21 cellular contexts compared by ENCODE assay signal in genomic region chr22:44387486-44387885, GRCh38.
A peak's percentile ranks its signal among the peaks of the same experiment; 100 is the strongest.
DNase-seq lines count a peak whose midpoint lies in the region; ATAC-seq and TF ChIP-seq lines count a peak whose summit lies in the region.
"Had no signal": no experiment of that assay in that cellular context is flagged by ENCODE, and none has a peak within 500 bp of the region (broad histone marks: within the 10 kb centered on the region; RNA-seq: fewer than 3 reads in every experiment).

No MANE protein-coding gene starts in this region.

- H3K4me3 Mint-ChIP-seq in central memory CD8-positive, alpha-beta T cell, result no peak overlapping the region
- H3K4me3 Mint-ChIP-seq: CD4-positive, alpha-beta T cell; IgD-negative memory B cell had no signal

- WGBS in heart right ventricle, 2 donors, result 80 to 83% methylated on average over 10 of the region's 10 CpGs
- no CpG with 5 or more reads among the region's 10 CpGs for whole genome bisulfite sequencing in neuronal stem cell (ENCODE audit: extremely low coverage in 2 of 2, insufficient read length in 2 of 2, insufficient replicate concordance in 1 of 2), 2 donors
- 78 to 79% methylated on average over 10 of the region's 10 CpGs for WGBS in aorta, 2 donors

- H2BK5ac ChIP-seq in neuronal stem cell (ENCODE audit: low read length), result no peak overlapping the region

- no peak overlapping the region for H4K91ac ChIP-seq in neuronal stem cell (ENCODE audit: low read depth, low read length, poor library complexity)

- H3K9ac ChIP-seq in neuronal stem cell (ENCODE audit: low read depth, low read length, poor library complexity), result no peak overlapping the region
- H3K9ac ChIP-seq: BLaER1 had no signal

- peaks cover 5% of the 10 kb centered on the region for H3K4me1 Mint-ChIP-seq in central memory CD8-positive, alpha-beta T cell
- H3K4me1 Mint-ChIP-seq: IgD-negative memory B cell had no signal

- H2AFZ ChIP-seq in neuronal stem cell (ENCODE audit: low read length), result no peak overlapping the region

- no peak overlapping the region for H3K4ac ChIP-seq in neuronal stem cell (ENCODE audit: low read length)

- H2BK12ac ChIP-seq in neuronal stem cell (ENCODE audit: low read length), result no peak overlapping the region

- H3K9me3 ChIP-seq in heart right ventricle (no peaks in the 10 kb centered on the region), neuronal stem cell (replicated peaks in 1 of 2; ENCODE audit: control insufficient read depth in 2 of 2, insufficient read depth in 1 of 2, low read depth in 1 of 2, low read length in 2 of 2) (no peaks in the 10 kb centered on the region), aorta (ENCODE audit: control insufficient read depth, low read length) (no peaks in the 10 kb centered on the region)
- H3K9me3 ChIP-seq: BLaER1 had no signal

- no peak for ATAC-seq in heart right ventricle
- no peak for ATAC-seq in central memory CD8-positive, alpha-beta T cell (replicated peaks; ENCODE audit: extremely low read depth, poor library complexity, severe bottlenecking)
- ATAC-seq in aorta (ENCODE audit: low FRiP score), result no peak
- ATAC-seq: HCT116 had no signal

- H3K79me1 ChIP-seq in neuronal stem cell (ENCODE audit: low read depth, low read length), result no peaks in the 10 kb centered on the region

- no peak overlapping the region for H2BK15ac ChIP-seq in neuronal stem cell (ENCODE audit: low read length)

- peaks cover 55% of the 10 kb centered on the region for H3K27me3 Mint-ChIP-seq in central memory CD8-positive, alpha-beta T cell
- H3K27me3 Mint-ChIP-seq: CD4-positive, alpha-beta T cell had no signal

- no peak overlapping the region for H3K14ac ChIP-seq in neuronal stem cell (ENCODE audit: low read length)

- no peak overlapping the region for H3K4me2 ChIP-seq in neuronal stem cell (ENCODE audit: insufficient read depth, low read length, poor library complexity, severe bottlenecking)
- H3K4me2 ChIP-seq: BLaER1 had no signal

- peak overlapping the region; percentile 44 for H3K27ac Mint-ChIP-seq in central memory CD8-positive, alpha-beta T cell (ENCODE audit: low read depth)
- H3K27ac Mint-ChIP-seq: CD4-positive, alpha-beta T cell; IgD-negative memory B cell had no signal

- peak overlapping the region; percentile 14 for H3K23ac ChIP-seq in neuronal stem cell (ENCODE audit: low read depth, low read length, poor library complexity)

- H3K4me3 ChIP-seq in heart right ventricle (no peak overlapping the region), neuronal stem cell (ENCODE audit: low read length in 2 of 2) (no peak overlapping the region), aorta (ENCODE audit: low read length in 2 of 2) (no peak overlapping the region)
- H3K4me3 ChIP-seq: BLaER1 had no signal

- no peak for TF ChIP-seq CTCF in heart right ventricle (IDR thresholded peaks at IDR 0.05)

- no peaks in the 10 kb centered on the region for H3K36me3 Mint-ChIP-seq in central memory CD8-positive, alpha-beta T cell (ENCODE audit: insufficient read depth)

- intact Hi-C loops in cardiac septum (cut with DNase I) (no loop called here), heart right ventricle (cut with DNase I) (no loop called here), aorta (cut with DNase I) (no loop called here)

- H3K4me1 ChIP-seq in heart right ventricle (peaks cover 0 to 3% (median 0%) of the 10 kb centered on the region in 9 donors), neuronal stem cell (ENCODE audit: control insufficient read depth in 2 of 2, insufficient read depth in 1 of 2, low read depth in 1 of 2, low read length in 2 of 2) (peaks cover 0 to 5% of the 10 kb centered on the region in 2 donors), aorta (ENCODE audit: control insufficient read depth in 1 of 2, insufficient read depth in 2 of 2, low read length in 2 of 2) (no peaks in the 10 kb centered on the region)

- H3K18ac ChIP-seq in neuronal stem cell (ENCODE audit: low read length), result peak overlapping the region; percentile 76

- H3K27me3 ChIP-seq in heart right ventricle (peaks cover 0 to 21% (median 0%) of the 10 kb centered on the region in 7 donors), neuronal stem cell (ENCODE audit: control insufficient read depth in 3 of 3, insufficient read depth in 3 of 3, low read depth in 1 of 3, low read length in 3 of 3) (peaks cover 0 to 71% (median 0%) of the 10 kb centered on the region in 3 experiments), aorta (ENCODE audit: control insufficient read depth in 1 of 2, insufficient read depth in 2 of 2, low read length in 1 of 2) (no peaks in the 10 kb centered on the region)
- H3K27me3 ChIP-seq: BLaER1 had no signal

- H3K9me3 Mint-ChIP-seq in central memory CD8-positive, alpha-beta T cell, result no peaks in the 10 kb centered on the region
- H3K9me3 Mint-ChIP-seq: CD4-positive, alpha-beta T cell; IgD-negative memory B cell had no signal

- no peak overlapping the region for H2AK5ac ChIP-seq in neuronal stem cell (ENCODE audit: low read depth, low read length)

- H2BK120ac ChIP-seq in neuronal stem cell (ENCODE audit: low read depth, low read length), result no peak overlapping the region

- H3K36me3 ChIP-seq in heart right ventricle (no peaks in the 10 kb centered on the region), neuronal stem cell (replicated peaks in 1 of 2; ENCODE audit: control insufficient read depth in 2 of 2, insufficient read depth in 2 of 2, low read length in 2 of 2) (no peaks in the 10 kb centered on the region), aorta (ENCODE audit: control insufficient read depth in 1 of 2, insufficient read depth in 2 of 2, low read length in 1 of 2) (no peaks in the 10 kb centered on the region)
- H3K36me3 ChIP-seq: BLaER1 had no signal

- DNase-seq in cardiac septum (ENCODE audit: low spot score), result peak; percentile 31
- no peak for DNase-seq in heart right ventricle
- no peak for DNase-seq in central memory CD8-positive, alpha-beta T cell (ENCODE audit: low spot score in 2 of 2)
- no peak for DNase-seq in neuronal stem cell (ENCODE audit: low spot score)
- peak; percentile 18 to 38 for DNase-seq in aorta
- DNase-seq in AG20443 (ENCODE audit: low spot score), result no peak
- no peak for DNase-seq in AG08395 (ENCODE audit: low spot score)
- DNase-seq: 8988T; ACHN; CD4-positive, alpha-beta T cell; NCI-H1048; NCI-H1417; NCI-H1694; NCI-H2081; NCI-H2227 treated with DMSO at 0.1 percent for 48 hours; NCI-H526 treated with DMSO at 0.1 percent for 48 hours; RPMI8226; SIG-M5 had no signal

- no peak overlapping the region for H4K8ac ChIP-seq in neuronal stem cell (ENCODE audit: low read depth, low read length)

- H3K27ac ChIP-seq in heart right ventricle, result no peak overlapping the region
- H3K27ac ChIP-seq in neuronal stem cell (replicated peaks; ENCODE audit: low read length), result no peak overlapping the region
- no peak overlapping the region for H3K27ac ChIP-seq in aorta (ENCODE audit: low read depth in 1 of 2, low read length in 2 of 2)
- H3K27ac ChIP-seq: BLaER1 had no signal

Comparison
In these comparisons a context has a peak if more than half of its experiments do, and no peak if none do; other contexts are left out.
1. DNase-seq: peak in cardiac septum (single experiment) and aorta (2 of 2); none in heart right ventricle (0 of 2), central memory CD8-positive, alpha-beta T cell (0 of 2), neuronal stem cell (single experiment), AG20443 (single experiment) and AG08395 (single experiment).